In the genomic region with DNA sequence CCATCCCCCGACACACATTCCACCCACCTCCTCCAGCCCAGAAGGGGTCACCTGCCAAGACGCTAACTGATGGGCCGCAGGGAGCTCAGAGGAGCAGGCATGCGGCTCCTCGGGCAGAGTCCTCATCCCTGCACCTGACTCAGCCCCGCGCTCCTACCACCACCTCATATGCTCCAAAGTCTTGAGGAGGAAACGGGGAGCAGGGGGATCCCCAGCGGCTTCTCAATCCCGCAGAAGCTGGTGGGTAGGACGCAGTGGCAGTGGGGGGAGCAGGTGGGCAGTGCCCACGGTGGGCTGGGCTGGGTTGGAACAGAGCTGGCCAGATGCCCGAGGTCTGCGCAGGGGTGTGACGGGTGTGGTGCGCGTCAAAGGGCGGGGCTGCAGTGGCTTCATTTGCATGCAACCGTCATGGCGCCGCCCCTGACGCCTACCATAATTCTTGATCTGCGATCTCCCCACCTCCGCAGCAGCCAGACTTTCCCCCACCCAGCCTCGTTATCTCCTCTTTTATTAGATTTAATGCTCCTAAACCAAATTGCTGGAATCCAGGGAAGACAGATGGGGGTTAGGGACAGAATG, we compare ENCODE assay signal across 8 cellular contexts. TPM values are rescaled to one million over a fixed set of nuclear protein-coding genes. Genes with fewer than 3 reads are reported as not detected.
DNase-seq lines count a peak whose midpoint lies in the region; ATAC-seq lines count a peak whose summit lies in the region.

No MANE protein-coding gene starts in this region.

- H3K9me3 ChIP-seq in mucosa of stomach (ENCODE audit: control insufficient read depth, low read length): no peaks in the 10 kb centered on the region

- H3K36me3 ChIP-seq in mucosa of stomach (ENCODE audit: control insufficient read depth, insufficient read depth, low read length): no peaks in the 10 kb centered on the region

- peak overlapping the region; percentile 7 for H3K4me3 ChIP-seq in mucosa of stomach (ENCODE audit: low read length)

- peaks cover 3% of the 10 kb centered on the region for H3K27me3 ChIP-seq in mucosa of stomach (ENCODE audit: control insufficient read depth, insufficient read depth, low read length)

- DNase-seq in stimulated activated CD4-positive, alpha-beta T cell treated with anti-CD3 and anti-CD28 coated beads, Interleukin-12 subunit alpha, Interleukin-12 subunit beta, amount 100 ng/mL, for 4 hours: peak; percentile 10
- DNase-seq in stimulated activated CD4-positive, alpha-beta T cell treated with anti-CD3 and anti-CD28 coated beads, Interleukin-4, amount 100 ng/mL, for 24 hours: no peak
- DNase-seq in cerebellum (ENCODE audit: low spot score): peak; percentile 28
- DNase-seq in dedifferentiated amniotic fluid mesenchymal stem cell (ENCODE audit: extremely low spot score): no peak

- peaks cover 44% of the 10 kb centered on the region for H3K4me1 ChIP-seq in mucosa of stomach (ENCODE audit: control insufficient read depth, insufficient read depth, low read length)

- ATAC-seq in HG02938 (IDR thresholded peaks at IDR 0.05; ENCODE audit: unreplicated experiment) (no peak), GM18519 (IDR thresholded peaks at IDR 0.05; ENCODE audit: low FRiP score, unreplicated experiment) (no peak), HG02840 (IDR thresholded peaks at IDR 0.05; ENCODE audit: low FRiP score, unreplicated experiment) (no peak)

- peak overlapping the region; percentile 56 for H3K9ac ChIP-seq in mucosa of stomach (ENCODE audit: low read length)

RNA-seq across cellular contexts. Expression of a gene that starts 39.0 kb away (rescaled TPM):
- 8.4 TPM for total RNA-seq in cerebellum

Comparison
In these comparisons a context has a peak if more than half of its experiments do, and no peak if none do; other contexts are left out.
1. DNase-seq: peak in stimulated activated CD4-positive, alpha-beta T cell treated with anti-CD3 and anti-CD28 coated beads, Interleukin-12 subunit alpha, Interleukin-12 subunit beta, amount 100 ng/mL, for 4 hours (single experiment) and cerebellum (single experiment); none in stimulated activated CD4-positive, alpha-beta T cell treated with anti-CD3 and anti-CD28 coated beads, Interleukin-4, amount 100 ng/mL, for 24 hours (single experiment) and dedifferentiated amniotic fluid mesenchymal stem cell (single experiment).